8 cellular contexts compared by ENCODE assay signal in the genomic region with DNA sequence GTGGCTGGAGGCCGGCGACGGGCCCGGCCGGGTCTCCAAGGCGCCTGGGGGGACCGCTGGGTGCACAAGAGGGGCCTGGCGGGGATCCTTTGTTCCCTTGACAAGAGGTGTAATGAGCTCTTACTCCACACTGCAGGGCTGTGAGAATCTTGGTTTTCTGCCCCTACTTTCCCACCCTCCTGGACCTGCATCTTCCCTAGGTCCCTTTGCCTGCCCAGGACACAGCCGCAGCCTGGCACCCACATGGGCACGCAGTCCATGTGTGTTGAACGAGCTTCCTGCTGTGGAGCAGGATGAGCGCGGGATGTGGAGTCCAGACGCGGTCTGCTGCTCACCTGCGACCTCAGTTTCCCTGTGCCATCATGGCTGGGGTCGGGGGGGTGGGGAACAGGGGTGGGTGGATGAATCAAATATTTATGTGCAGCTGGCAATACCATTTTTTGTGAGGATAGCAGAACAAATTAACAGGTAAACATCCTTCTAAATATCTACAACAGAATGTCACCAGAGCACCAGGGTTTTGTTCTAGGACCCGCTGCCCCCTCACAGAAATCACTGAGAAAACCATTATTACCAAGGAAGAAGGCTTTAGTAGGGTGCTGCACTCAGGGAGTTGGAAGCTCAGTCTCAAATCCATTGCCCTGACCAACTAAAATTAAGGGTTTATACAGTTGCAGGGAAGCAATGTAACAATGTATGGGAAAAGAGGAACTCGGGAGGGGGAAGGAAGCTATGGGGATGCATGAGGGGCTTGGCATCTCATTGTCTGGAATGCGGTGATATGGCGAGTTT. TPM values are rescaled to one million over a fixed set of nuclear protein-coding genes. Genes with fewer than 3 reads are reported as not detected.
DNase-seq lines count a peak whose midpoint lies in the region; ATAC-seq and TF ChIP-seq lines count a peak whose summit lies in the region.

No MANE protein-coding gene starts in this region.

- intact Hi-C loops in sigmoid colon (cut with DNase I), result loop anchor here (2.0 kb wide), 2 partner anchors 75 to 137 kb away; no protein-coding TSS in a partner anchor

- ATAC-seq in GM21515 (IDR thresholded peaks at IDR 0.05; ENCODE audit: unreplicated experiment) (peak; percentile 16), foreskin keratinocyte (peak; percentile 20), HG03095 (IDR thresholded peaks at IDR 0.05; ENCODE audit: unreplicated experiment) (no peak), HG02870 (IDR thresholded peaks at IDR 0.05; ENCODE audit: unreplicated experiment) (no peak), HG02642 (IDR thresholded peaks at IDR 0.05; ENCODE audit: poor library complexity, unreplicated experiment) (no peak)

- H3K27ac ChIP-seq in SK-N-MC (no peak overlapping the region), foreskin keratinocyte (peak overlapping the region; percentile 95), sigmoid colon (peak overlapping the region; percentile 96 to 98 (median 97))

- no peak for TF ChIP-seq EP300 in sigmoid colon (IDR thresholded peaks at IDR 0.05)

- no peak for TF ChIP-seq POLR2A in sigmoid colon (IDR thresholded peaks at IDR 0.05)

- H3K27me3 ChIP-seq in foreskin keratinocyte, result no peaks in the 10 kb centered on the region
- H3K27me3 ChIP-seq in sigmoid colon, result no peaks in the 10 kb centered on the region

- 38 to 43% methylated on average over 21 of the region's 21 CpGs for WGBS in sigmoid colon, 2 donors

- H3K36me3 ChIP-seq in SK-N-MC (ENCODE audit: insufficient read depth, low read length), result no peaks in the 10 kb centered on the region
- H3K36me3 ChIP-seq in sigmoid colon, result peaks cover 0 to 29% (median 2%) of the 10 kb centered on the region in 4 donors

- DNase-seq in AG04449 (ENCODE audit: low read depth, low spot score), result no peak
- no peak for DNase-seq in SK-N-MC (ENCODE audit: low read depth, low spot score)
- peak in 1 of 2 donors; percentile 9 for DNase-seq in foreskin keratinocyte
- DNase-seq in sigmoid colon, result no peak

- no peaks in the 10 kb centered on the region for H3K9me3 ChIP-seq in SK-N-MC (ENCODE audit: low read depth, low read length)
- H3K9me3 ChIP-seq in sigmoid colon, result no peaks in the 10 kb centered on the region

- TF ChIP-seq CTCF in AG04449 (IDR thresholded peaks at IDR 0.05; ENCODE audit: insufficient read depth, low read length, missing control alignments) (no peak), foreskin keratinocyte (conservative IDR thresholded peaks at IDR 0.05) (no peak), sigmoid colon (IDR thresholded peaks at IDR 0.05) (peak; percentile 9 to 69 (median 44))

- H3K4me3 ChIP-seq in AG04449 (ENCODE audit: low read depth, low read length) (peak overlapping the region; percentile 73), SK-N-MC (peak overlapping the region; percentile 80), sigmoid colon (peak overlapping the region; percentile 72 to 92 (median 82))

- no peaks in the 10 kb centered on the region for H3K4me1 ChIP-seq in foreskin keratinocyte
- peaks cover 0 to 30% (median 27%) of the 10 kb centered on the region in 4 donors for H3K4me1 ChIP-seq in sigmoid colon

- POLR2A ChIA-PET in AG04449 (lab: Yijun Ruan, JAX), result interaction anchor here (0.6 to 1.3 kb wide), 2 partner anchors 24 to 41 kb away, joined by 3 read pairs; no protein-coding TSS in a partner anchor

- CTCF ChIA-PET in AG04449 (lab: Yijun Ruan, JAX), result interaction anchor here (0.6 to 2.4 kb wide), 13 partner anchors 9 to 138 kb away, joined by 3 to 12 read pairs (median 4); no protein-coding TSS in a partner anchor

- peak overlapping the region; percentile 82 for H3K9ac ChIP-seq in SK-N-MC (ENCODE audit: insufficient read length)

RNA-seq across cellular contexts. Expression of gene NSMCE4A, which starts 0.5 kb away (rescaled TPM):
- total RNA-seq in foreskin keratinocyte (46.2 and 50.5 TPM in 2 replicates), sigmoid colon (100 to 1,000 TPM; 104 to 160 (median 118) TPM)
- polyA plus RNA-seq in foreskin keratinocyte (39.6 and 49.0 TPM in 2 replicates), sigmoid colon (10 to 100 TPM; 39.0 to 55.3 (median 52.0) TPM)

RNA-seq across cellular contexts. Expression of gene TACC2, which starts 13.5 kb away (rescaled TPM):
- total RNA-seq in foreskin keratinocyte (21.1 and 24.5 TPM in 2 replicates), sigmoid colon (100 to 1,000 TPM in 1 of 4 donors, 10 to 100 TPM in 3; 64.2 to 173 (median 73.3) TPM)
- polyA plus RNA-seq in foreskin keratinocyte (20.5 and 21.9 TPM in 2 replicates), sigmoid colon (10 to 100 TPM; 43.7 to 77.7 (median 55.3) TPM)

RNA-seq across cellular contexts. Expression of gene ATE1, which starts 47.7 kb away (rescaled TPM):
- total RNA-seq in foreskin keratinocyte (22.9 and 23.4 TPM in 2 replicates), sigmoid colon (10 to 100 TPM; 31.4 to 49.6 (median 37.0) TPM)
- polyA plus RNA-seq in foreskin keratinocyte (4.1 and 5.2 TPM in 2 replicates), sigmoid colon (10 to 100 TPM; 12.5 to 20.6 (median 15.0) TPM)

Comparison
In these comparisons a context has a peak if more than half of its experiments do, and no peak if none do; other contexts are left out.
1. CTCF ChIP-seq: peak in sigmoid colon (4 of 4); none in AG04449 (single experiment) and foreskin keratinocyte (single experiment).
2. ATAC-seq: peak in GM21515 (single experiment) and foreskin keratinocyte (single experiment); none in HG03095 (single experiment), HG02870 (single experiment) and HG02642 (single experiment).
3. Peak in every context shown above with its lines, with median percentiles within 50 percentile points of each other: H3K4me3 ChIP-seq.